Comparison of ENCODE assay signal across 21 cellular contexts in the genomic region with DNA sequence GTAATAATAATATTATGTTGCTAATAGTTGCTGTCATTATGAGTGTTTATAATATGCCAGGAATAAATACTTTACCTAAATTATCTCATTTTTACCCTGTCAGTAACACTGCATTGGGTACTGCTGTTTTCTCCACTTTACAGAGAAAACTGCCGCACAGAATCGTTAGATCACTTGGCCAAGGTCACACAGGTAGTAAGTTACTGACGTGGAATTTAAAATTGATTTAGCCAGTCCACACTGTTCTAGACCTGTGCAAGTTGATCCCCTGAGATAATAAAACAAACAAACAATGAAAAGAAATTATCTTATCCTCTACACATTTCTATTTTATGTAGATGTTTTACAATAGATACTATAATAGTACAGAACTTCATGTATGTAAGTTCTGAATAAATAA.
"Had no signal": no experiment of that assay in that cellular context is flagged by ENCODE, and none has a peak within 500 bp of the region (broad histone marks: within the 10 kb centered on the region; RNA-seq: fewer than 3 reads in every experiment).

No MANE protein-coding gene starts in this region.

- H3K4me3 Mint-ChIP-seq: dendritic cell treated with granulocyte-macrophage colony-stimulating factor and Interleukin-4, amounts not matched to agents 40 ng/mL and 50 ng/mL, for 4 days; immature natural killer cell; memory B cell; mesothelial cell of epicardium; nephron progenitor cell had no signal

- H3K4me1 ChIP-seq: foreskin keratinocyte, uterus had no signal

- H3K4me1 Mint-ChIP-seq: immature natural killer cell, memory B cell had no signal

- DNase-seq: erythroblast; foreskin keratinocyte; immature natural killer cell; left ventricle myocardium inferior; lower lobe of right lung; nephron progenitor cell; ovary; right cardiac atrium; stimulated activated CD4-positive, alpha-beta T cell treated with anti-CD3 and anti-CD28 coated beads, Interleukin-2, amount 100 ng/mL, for 48 hours; stimulated activated naive CD4-positive, alpha-beta T cell treated with Interleukin-2 at 50 U/mL for 16 hours; thyroid gland; upper lobe of left lung; uterus had no signal

- H3K36me3 Mint-ChIP-seq: immature natural killer cell, memory B cell had no signal

- H3K27me3 Mint-ChIP-seq: dendritic cell treated with granulocyte-macrophage colony-stimulating factor and Interleukin-4, amounts not matched to agents 40 ng/mL and 50 ng/mL, for 4 days; progenitor cell of endocrine pancreas had no signal

- H3K36me3 ChIP-seq: left ventricle myocardium inferior, lower lobe of right lung, neutrophil, ovary, thyroid gland, upper lobe of left lung, uterus had no signal

- H3K27ac ChIP-seq: foreskin keratinocyte, left ventricle myocardium inferior, lower lobe of right lung, neutrophil, ovary, thyroid gland, upper lobe of left lung, uterus had no signal

- H3K9me3 Mint-ChIP-seq: dendritic cell treated with granulocyte-macrophage colony-stimulating factor and Interleukin-4, amounts not matched to agents 40 ng/mL and 50 ng/mL, for 4 days; memory B cell; nephron progenitor cell had no signal

- H3K4me3 ChIP-seq: left ventricle myocardium inferior, lower lobe of right lung, ovary, smooth muscle cell, thyroid gland, upper lobe of left lung, uterus had no signal

- H3K27me3 ChIP-seq: foreskin keratinocyte, neutrophil, ovary, thyroid gland, upper lobe of left lung, uterus had no signal

- H3K27ac Mint-ChIP-seq: dendritic cell treated with granulocyte-macrophage colony-stimulating factor and Interleukin-4, amounts not matched to agents 40 ng/mL and 50 ng/mL, for 4 days; immature natural killer cell; memory B cell; nephron progenitor cell; progenitor cell of endocrine pancreas had no signal

- FAIRE-seq: endothelial cell of umbilical vein, keratinocyte had no signal

- ATAC-seq: lower lobe of right lung had no signal

- H3K9me3 ChIP-seq: left ventricle myocardium inferior, lower lobe of right lung, neutrophil, ovary, thyroid gland, upper lobe of left lung, uterus had no signal
